In genomic region chr3:66593978-66594377, GRCh38 we compare ENCODE assay signal across 1 cellular context.
TF ChIP-seq lines count a peak whose summit lies in the region.

No MANE protein-coding gene starts in this region.

TF ChIP-seq in HepG2, 621 proteins besides CTCF, POLR2A, EP300 and RAD21 (continued from another document):
- TF ChIP-seq ZBTB4 (CRISPR knock-in tag; IDR thresholded peaks at IDR 0.05; ENCODE audit: borderline replicate concordance) (no peak), ZSCAN12 (CRISPR knock-in tag; IDR thresholded peaks at IDR 0.05) (no peak), GLI4 (CRISPR knock-in tag; IDR thresholded peaks at IDR 0.05; ENCODE audit: borderline replicate concordance) (no peak), FOXJ3 (CRISPR knock-in tag; IDR thresholded peaks at IDR 0.05; ENCODE audit: borderline replicate concordance) (no peak), JUNB (CRISPR knock-in tag; IDR thresholded peaks at IDR 0.05; ENCODE audit: borderline replicate concordance) (no peak), ZKSCAN5 (CRISPR knock-in tag; IDR thresholded peaks at IDR 0.05) (no peak), ZNF441 (CRISPR knock-in tag; IDR thresholded peaks at IDR 0.05; ENCODE audit: borderline replicate concordance) (no peak), DNMT3B (CRISPR knock-in tag; conservative IDR thresholded peaks at IDR 0.05) (no peak), PAF1 (CRISPR knock-in tag; IDR thresholded peaks at IDR 0.05) (no peak), KLF15 (CRISPR knock-in tag; IDR thresholded peaks at IDR 0.05; ENCODE audit: borderline replicate concordance) (no peak), ZUFSP (CRISPR knock-in tag; IDR thresholded peaks at IDR 0.05; ENCODE audit: borderline replicate concordance) (no peak), CEBPG (CRISPR knock-in tag; IDR thresholded peaks at IDR 0.05) (peak; percentile 76), SRY (CRISPR knock-in tag; IDR thresholded peaks at IDR 0.05) (no peak), SIN3B (IDR thresholded peaks at IDR 0.05; ENCODE audit: low read length) (no peak), ZNF891 (CRISPR knock-in tag; IDR thresholded peaks at IDR 0.05) (no peak), TCF7 (IDR thresholded peaks at IDR 0.05; ENCODE audit: low read depth) (no peak), SMC3 (IDR thresholded peaks at IDR 0.05; ENCODE audit: low read length) (no peak), ZNF564 (CRISPR knock-in tag; IDR thresholded peaks at IDR 0.05) (no peak), MBNL3 (CRISPR knock-in tag; conservative IDR thresholded peaks at IDR 0.05) (no peak), CREB1 (IDR thresholded peaks at IDR 0.05) (peak; percentile 81), CREB1 (CRISPR knock-in tag; IDR thresholded peaks at IDR 0.05) (no peak; the same call in 1 of the 2 replicates), ZNF670 (CRISPR knock-in tag; IDR thresholded peaks at IDR 0.05; ENCODE audit: borderline replicate concordance) (no peak), RFXANK (CRISPR knock-in tag; IDR thresholded peaks at IDR 0.05) (no peak), RFX3 (CRISPR knock-in tag; IDR thresholded peaks at IDR 0.05) (no peak), ZFAT (CRISPR knock-in tag; conservative IDR thresholded peaks at IDR 0.05) (no peak), LBX2 (CRISPR knock-in tag; IDR thresholded peaks at IDR 0.05; ENCODE audit: borderline replicate concordance) (no peak), ELF3 (CRISPR knock-in tag; IDR thresholded peaks at IDR 0.05) (peak; percentile 93), ZNF83 (CRISPR knock-in tag; IDR thresholded peaks at IDR 0.05; ENCODE audit: borderline replicate concordance) (no peak), PHF8 (CRISPR knock-in tag; IDR thresholded peaks at IDR 0.05) (no peak), SAP130 (CRISPR knock-in tag; IDR thresholded peaks at IDR 0.05; ENCODE audit: low read depth) (peak; percentile 43; the same call in 1 of the 2 replicates), THAP11 (CRISPR knock-in tag; IDR thresholded peaks at IDR 0.05) (no peak), SP140L (CRISPR knock-in tag; IDR thresholded peaks at IDR 0.05; ENCODE audit: borderline replicate concordance) (no peak), U2AF2 (IDR thresholded peaks at IDR 0.05; ENCODE audit: low read depth, low read length) (no peak), SRSF1 (optimal IDR thresholded peaks at IDR 0.05; ENCODE audit: low read depth, low read length) (no peak), GZF1 (CRISPR knock-in tag; IDR thresholded peaks at IDR 0.05) (no peak), CBX1 (IDR thresholded peaks at IDR 0.05; ENCODE audit: low read depth) (no peak), ZSCAN22 (CRISPR knock-in tag; IDR thresholded peaks at IDR 0.05) (no peak), PLRG1 (conservative IDR thresholded peaks at IDR 0.05) (no peak)
- TF ChIP-seq, protein P1, sequence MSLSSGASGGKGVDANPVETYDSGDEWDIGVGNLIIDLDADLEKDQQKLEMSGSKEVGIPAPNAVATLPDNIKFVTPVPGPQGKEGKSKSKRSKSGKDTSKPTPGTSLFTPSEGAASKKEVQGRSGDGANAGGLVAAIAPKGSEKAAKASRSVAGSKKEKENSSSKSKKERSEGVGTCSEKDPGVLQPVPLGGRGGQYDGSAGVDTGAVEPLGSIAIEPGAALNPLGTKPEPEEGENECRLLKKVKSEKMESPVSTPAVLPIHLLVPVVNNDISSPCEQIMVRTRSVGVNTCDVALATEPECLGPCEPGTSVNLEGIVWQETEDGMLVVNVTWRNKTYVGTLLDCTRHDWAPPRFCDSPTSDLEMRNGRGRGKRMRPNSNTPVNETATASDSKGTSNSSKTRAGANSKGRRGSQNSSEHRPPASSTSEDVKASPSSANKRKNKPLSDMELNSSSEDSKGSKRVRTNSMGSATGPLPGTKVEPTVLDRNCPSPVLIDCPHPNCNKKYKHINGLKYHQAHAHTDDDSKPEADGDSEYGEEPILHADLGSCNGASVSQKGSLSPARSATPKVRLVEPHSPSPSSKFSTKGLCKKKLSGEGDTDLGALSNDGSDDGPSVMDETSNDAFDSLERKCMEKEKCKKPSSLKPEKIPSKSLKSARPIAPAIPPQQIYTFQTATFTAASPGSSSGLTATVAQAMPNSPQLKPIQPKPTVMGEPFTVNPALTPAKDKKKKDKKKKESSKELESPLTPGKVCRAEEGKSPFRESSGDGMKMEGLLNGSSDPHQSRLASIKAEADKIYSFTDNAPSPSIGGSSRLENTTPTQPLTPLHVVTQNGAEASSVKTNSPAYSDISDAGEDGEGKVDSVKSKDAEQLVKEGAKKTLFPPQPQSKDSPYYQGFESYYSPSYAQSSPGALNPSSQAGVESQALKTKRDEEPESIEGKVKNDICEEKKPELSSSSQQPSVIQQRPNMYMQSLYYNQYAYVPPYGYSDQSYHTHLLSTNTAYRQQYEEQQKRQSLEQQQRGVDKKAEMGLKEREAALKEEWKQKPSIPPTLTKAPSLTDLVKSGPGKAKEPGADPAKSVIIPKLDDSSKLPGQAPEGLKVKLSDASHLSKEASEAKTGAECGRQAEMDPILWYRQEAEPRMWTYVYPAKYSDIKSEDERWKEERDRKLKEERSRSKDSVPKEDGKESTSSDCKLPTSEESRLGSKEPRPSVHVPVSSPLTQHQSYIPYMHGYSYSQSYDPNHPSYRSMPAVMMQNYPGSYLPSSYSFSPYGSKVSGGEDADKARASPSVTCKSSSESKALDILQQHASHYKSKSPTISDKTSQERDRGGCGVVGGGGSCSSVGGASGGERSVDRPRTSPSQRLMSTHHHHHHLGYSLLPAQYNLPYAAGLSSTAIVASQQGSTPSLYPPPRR (CRISPR knock-in tag; IDR thresholded peaks at IDR 0.05; ENCODE audit: borderline replicate concordance), result no peak
- TF ChIP-seq, protein P2, sequence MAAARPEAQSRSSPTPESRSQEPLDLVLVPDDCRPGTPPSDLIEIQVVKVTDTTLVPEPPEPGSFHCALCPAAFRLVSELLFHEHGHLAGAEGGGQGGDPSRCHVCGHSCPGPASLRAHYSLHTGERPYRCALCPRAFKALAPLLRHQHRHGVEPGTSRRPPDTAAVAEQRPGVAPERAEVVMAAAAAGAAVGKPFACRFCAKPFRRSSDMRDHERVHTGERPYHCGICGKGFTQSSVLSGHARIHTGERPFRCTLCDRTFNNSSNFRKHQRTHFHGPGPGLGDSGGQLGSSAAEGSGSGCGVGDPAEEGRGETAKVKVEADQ (CRISPR knock-in tag; IDR thresholded peaks at IDR 0.05; ENCODE audit: borderline replicate concordance), result no peak
